In the genomic region with DNA sequence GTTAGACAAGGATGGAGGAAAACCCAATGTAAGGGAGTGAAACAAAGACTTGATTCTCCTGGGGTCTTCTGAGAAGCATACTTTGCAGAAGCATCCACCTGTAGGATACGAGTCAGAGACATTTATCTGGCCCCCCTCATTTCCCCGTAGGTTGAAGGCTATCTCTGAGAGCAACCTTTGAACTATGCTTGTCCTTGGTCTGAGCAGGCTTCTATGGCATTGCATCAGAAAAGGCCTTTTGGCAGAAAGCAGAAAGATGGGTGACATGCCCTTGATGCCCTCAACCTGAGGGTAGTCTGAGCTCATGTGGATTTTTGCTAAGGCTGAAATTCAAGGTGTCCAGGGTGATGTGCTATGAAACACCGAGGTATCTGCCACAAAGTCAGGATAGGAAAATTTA, we compare ENCODE assay signal across 24 cellular contexts.
"Had no signal": no experiment of that assay in that cellular context is flagged by ENCODE, and none has a peak within 500 bp of the region (broad histone marks: within the 10 kb centered on the region; RNA-seq: fewer than 3 reads in every experiment).

No MANE protein-coding gene starts in this region.

- H3K27me3 ChIP-seq: MG63 had no signal

- DNase-seq: IMR-90, Karpas-422, KG1, MG63, NCI-H1092, NCI-H1105 treated with DMSO at 0.1 percent for 48 hours, NCI-H1417 treated with DMSO at 0.1 percent for 48 hours, NCI-H146, NCI-H1694 treated with DMSO at 0.1 percent for 48 hours, NCI-H1930, NCI-H2081, NCI-H2107, NCI-H2171, NCI-H226, NCI-H446, NCI-H510A, NCI-H524 treated with DMSO at 0.1 percent for 48 hours, NCI-H69, NCI-H774, PC-3, SHP77, SK-N-SH had no signal

- H3K9me3 ChIP-seq: MG63, SK-N-SH had no signal

- ATAC-seq: Panc1, PC-3 had no signal

- H3K9ac ChIP-seq: SK-N-SH had no signal

- H3K27ac ChIP-seq: RWPE1 had no signal

- H3K4me3 ChIP-seq: MG63 had no signal

- H3K36me3 ChIP-seq: MG63 had no signal
